8 cellular contexts compared by ENCODE assay signal in the genomic region with DNA sequence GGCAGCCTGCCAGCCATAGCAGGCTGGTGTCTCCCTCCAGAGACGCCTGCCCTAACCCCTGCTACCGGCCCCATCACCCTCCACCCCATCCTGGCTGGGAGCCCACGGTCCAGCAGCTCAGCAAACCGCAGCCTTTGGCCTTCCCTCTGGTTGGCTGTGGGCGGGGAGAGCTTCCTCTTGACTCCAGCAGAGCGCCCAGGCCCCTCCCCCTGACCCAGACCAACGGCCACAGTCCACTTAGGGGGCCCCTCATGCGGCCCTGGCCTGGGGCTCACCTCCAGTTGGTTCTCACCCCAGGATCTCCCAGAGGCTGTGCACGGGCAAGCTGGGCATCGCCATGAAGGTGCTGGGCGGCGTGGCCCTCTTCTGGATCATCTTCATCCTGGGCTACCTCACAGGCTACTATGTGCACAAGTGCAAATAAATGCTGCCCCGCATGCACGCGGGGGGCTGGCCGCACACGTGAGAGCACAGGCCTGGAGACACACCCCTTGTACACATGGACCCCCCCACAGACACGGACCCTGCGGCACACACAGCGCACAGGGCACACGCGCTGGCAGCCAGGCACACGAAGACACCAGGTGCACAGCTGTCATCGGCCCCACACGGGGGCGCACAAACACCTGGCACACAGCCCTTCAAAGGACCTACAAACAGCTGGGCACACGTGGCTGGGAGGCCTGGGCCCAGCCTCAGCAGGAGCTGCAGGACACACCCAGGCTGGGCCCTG. TPM values are rescaled to one million over a fixed set of nuclear protein-coding genes. Genes with fewer than 3 reads are reported as not detected.
A peak's percentile ranks its signal among the peaks of the same experiment; 100 is the strongest.
DNase-seq lines count a peak whose midpoint lies in the region; ATAC-seq and FAIRE-seq lines count a peak whose summit lies in the region.

No MANE protein-coding gene starts in this region.

- intact Hi-C loops in left ventricle myocardium superior (cut with micrococcal nuclease): no loop called here

- no peak for FAIRE-seq in HTR-8/SVneo (lab: Jason Lieb, UNC)

- ATAC-seq in left ventricle myocardium superior (no peak), HG02610 (IDR thresholded peaks at IDR 0.05; ENCODE audit: unreplicated experiment) (no peak), GM19455 (IDR thresholded peaks at IDR 0.05; ENCODE audit: unreplicated experiment) (no peak)

- DNase-seq in DMS53 (lab: John Stamatoyannopoulos, UW): peak; percentile 96
- peak; percentile 35 for DNase-seq in HTR-8/SVneo (ENCODE audit: insufficient read length, low spot score)
- DNase-seq in RPMI8226: peak; percentile 98
- peak; percentile 52 for DNase-seq in activated naive CD4-positive, alpha-beta T cell treated with anti-CD3 and anti-CD28 coated beads, Interleukin-2, amount 50 U/mL, for 16 hours
- DNase-seq in left ventricle myocardium superior: peak; percentile 69
- peak; percentile 21 to 46 (median 42) for DNase-seq in stimulated activated CD4-positive, alpha-beta T cell treated with anti-CD3 and anti-CD28 coated beads, Interleukin-12 subunit alpha, Interleukin-12 subunit beta, amount 100 ng/mL, for 48 hours (ENCODE audit: low read depth in 2 of 3, low spot score in 1 of 3)

RNA-seq across cellular contexts. Expression of a gene that starts 3.1 kb away (rescaled TPM):
- total RNA-seq in left ventricle myocardium superior: 15.3 TPM

RNA-seq across cellular contexts. Expression of a gene that starts 20.6 kb away (rescaled TPM):
- 57.5 TPM for total RNA-seq in left ventricle myocardium superior

RNA-seq across cellular contexts. Expression of a gene that starts 23.4 kb away (rescaled TPM):
- total RNA-seq in left ventricle myocardium superior: not detected

Comparison
In these comparisons a context has a peak if more than half of its experiments do, and no peak if none do; other contexts are left out.
1. DNase-seq: peak in every context shown above with its lines; median percentile 98 in RPMI8226; 96 in DMS53; 69 in left ventricle myocardium superior; 52 in activated naive CD4-positive, alpha-beta T cell treated with anti-CD3 and anti-CD28 coated beads, Interleukin-2, amount 50 U/mL, for 16 hours; 42 in stimulated activated CD4-positive, alpha-beta T cell treated with anti-CD3 and anti-CD28 coated beads, Interleukin-12 subunit alpha, Interleukin-12 subunit beta, amount 100 ng/mL, for 48 hours; 35 in HTR-8/SVneo.